1 cellular context compared by ENCODE assay signal in the genomic region with DNA sequence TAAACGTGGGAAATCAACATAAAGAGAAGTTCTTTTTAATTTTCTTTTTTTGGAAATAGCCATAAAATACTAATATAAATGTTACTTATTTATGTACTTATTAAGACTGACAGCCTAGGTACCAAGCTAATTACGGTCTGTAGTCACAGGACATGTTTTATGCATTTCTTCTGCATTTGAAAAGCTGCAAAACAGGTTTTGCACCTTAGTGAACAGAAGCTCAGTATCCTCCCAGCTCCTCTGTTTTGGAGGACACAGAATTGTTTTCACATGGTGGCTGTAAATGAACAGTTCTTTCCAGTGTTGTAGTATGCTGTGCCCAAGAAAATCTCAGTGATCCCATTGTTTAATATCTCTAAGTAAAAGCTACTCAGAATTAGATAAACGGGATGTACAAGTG.
A peak's percentile ranks its signal among the peaks of the same experiment; 100 is the strongest.
TF ChIP-seq lines count a peak whose summit lies in the region.

No MANE protein-coding gene starts in this region.

TF ChIP-seq in H1, 55 proteins besides CTCF, POLR2A, EP300 and RAD21:
- TF ChIP-seq BCL11A (IDR thresholded peaks at IDR 0.05; ENCODE audit: low read depth in 2 of 2, low read length in 2 of 2) (peak in 1 of 2 experiments; percentile 12), KDM1A (IDR thresholded peaks at IDR 0.05; ENCODE audit: borderline replicate concordance, low read length) (no peak), SP1 (IDR thresholded peaks at IDR 0.05; ENCODE audit: low read depth, low read length) (peak; percentile 47; the same call in 1 of the 2 replicates)
